ENCODE assay signal across 41 cellular contexts in the genomic region with DNA sequence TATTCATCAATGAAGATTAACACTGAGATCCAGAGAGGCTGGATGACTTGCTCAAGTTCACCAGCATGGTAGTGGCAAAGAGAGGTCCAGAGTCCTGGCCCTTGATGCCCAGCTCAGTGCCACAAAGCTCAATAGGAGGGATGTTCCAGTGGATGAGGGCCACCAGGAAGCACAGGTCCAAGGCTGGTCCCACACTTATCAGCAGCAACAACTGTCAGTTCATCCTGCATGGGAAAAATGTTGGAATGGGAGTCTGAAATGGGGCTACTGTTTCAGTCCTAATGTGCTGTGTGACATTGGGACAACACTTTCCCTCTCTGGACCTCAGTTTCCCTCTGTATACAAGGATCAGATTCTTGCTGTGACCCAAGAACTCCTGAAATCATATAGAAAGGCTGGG. TPM values are rescaled to one million over a fixed set of nuclear protein-coding genes. Genes with fewer than 3 reads are reported as not detected.
"Had no signal": no experiment of that assay in that cellular context is flagged by ENCODE, and none has a peak within 500 bp of the region (broad histone marks: within the 10 kb centered on the region; RNA-seq: fewer than 3 reads in every experiment).

No MANE protein-coding gene starts in this region.

- H3K4me3 ChIP-seq: adrenal gland, body of pancreas, breast epithelium, cardiac muscle cell had no signal

- H3K9me3 ChIP-seq: adrenal gland, body of pancreas, breast epithelium had no signal

- DNase-seq: activated B cell treated with CpG ODN at 0.5 μM for 24 hours; activated CD4-positive, alpha-beta memory T cell treated with anti-CD3 and anti-CD28 coated beads for 36 hours; activated CD4-positive, alpha-beta T cell treated with anti-CD3 and anti-CD28 coated beads for 4 hours; activated CD4-positive, alpha-beta T cell treated with anti-CD3 and anti-CD28 coated beads, Interleukin-2, amount 10 ng/mL, durations not matched to agents 24 days and 14 days; activated CD4-positive, alpha-beta T cell treated with anti-CD3 and anti-CD28 coated beads, Interleukin-2, amount 50 U/mL, for 1 hour; activated CD4-positive, alpha-beta T cell treated with anti-CD3 and anti-CD28 coated beads, Interleukin-2, amount 50 U/mL, for 4 hours; activated CD4-positive, CD25-positive, alpha-beta regulatory T cell treated with anti-CD3 and anti-CD28 coated beads, Interleukin-2, amount 50 U/mL, for 72 hours; activated CD8-positive, alpha-beta memory T cell treated with anti-CD3 and anti-CD28 coated beads, Interleukin-2, amount 50 U/mL, for 4 hours; activated CD8-positive, alpha-beta T cell treated with anti-CD3 and anti-CD28 coated beads for 36 hours; activated effector memory CD4-positive, alpha-beta T cell treated with anti-CD3 and anti-CD28 coated beads, Interleukin-2, amount 50 U/mL, for 16 hours; activated gamma-delta T cell treated with Interleukin-2 at 50 U/mL for 16 hours; activated naive CD4-positive, alpha-beta T cell; activated naive CD4-positive, alpha-beta T cell treated with anti-CD3 and anti-CD28 coated beads for 36 hours; activated naive CD4-positive, alpha-beta T cell treated with anti-CD3 and anti-CD28 coated beads, Interleukin-2, amount 50 U/mL, for 16 hours; activated naive CD8-positive, alpha-beta T cell treated with anti-CD3 and anti-CD28 coated beads for 36 hours; activated T-cell treated with anti-CD3 and anti-CD28 coated beads for 4 hours; activated T-cell treated with anti-CD3 and anti-CD28 coated beads, Interleukin-2, amount 50 U/mL, for 1 hour; activated T-cell treated with anti-CD3 and anti-CD28 coated beads, Interleukin-2, amount 50 U/mL, for 4 hours; activated T-cell treated with anti-CD3 and anti-CD28 coated beads, Interleukin-2, amount 50 U/mL, for 72 hours; adrenal gland; amniotic stem cell; body of pancreas; brain microvascular endothelial cell; caudate nucleus; T-cell; T-helper 2 cell; T-helper 9 cell had no signal

- H3K27ac Mint-ChIP-seq: activated B cell treated with CpG ODN at 0.5 μM for 24 hours; activated CD4-positive, alpha-beta memory T cell treated with anti-CD3 and anti-CD28 coated beads for 36 hours; activated CD4-positive, alpha-beta T cell treated with anti-CD3 and anti-CD28 coated beads, Interleukin-2, amount 10 ng/mL, durations not matched to agents 24 days and 14 days; activated CD8-positive, alpha-beta T cell treated with anti-CD3 and anti-CD28 coated beads for 36 hours; activated naive CD4-positive, alpha-beta T cell treated with anti-CD3 and anti-CD28 coated beads for 36 hours; activated naive CD4-positive, alpha-beta T cell treated with anti-CD3 and anti-CD28 coated beads, Interleukin-2, amount 50 U/mL, for 72 hours; activated naive CD8-positive, alpha-beta T cell treated with anti-CD3 and anti-CD28 coated beads for 36 hours; activated T-cell treated with anti-CD3 and anti-CD28 coated beads, Interleukin-2, amount 50 U/mL, for 72 hours; activated T-helper 1 cell treated with anti-CD3 and anti-CD28 coated beads, Interleukin-12 subunit alpha, Interleukin-12 subunit beta, Interleukin-2, Interleukin-4 antibody, amounts not matched to agents 30 ng/mL and 10 ng/mL and 1 ng/mL, durations not matched to agents 14 hours and 24 hours and 36 hours; activated T-helper 17 cell treated with anti-CD3 and anti-CD28 coated beads, Interleukin-2, amount 50 U/mL, for 72 hours; T-cell; T-helper 2 cell treated with Interferon-gamma antibody and Interleukin-4, amounts not matched to agents 5 μg/mL and 100 μg/mL, for 36 hours had no signal

- H3K36me3 Mint-ChIP-seq: activated CD4-positive, alpha-beta memory T cell treated with anti-CD3 and anti-CD28 coated beads for 36 hours; activated naive CD4-positive, alpha-beta T cell treated with anti-CD3 and anti-CD28 coated beads, Interleukin-2, amount 50 U/mL, for 72 hours; activated naive CD8-positive, alpha-beta T cell treated with anti-CD3 and anti-CD28 coated beads for 36 hours; T-cell had no signal

- ATAC-seq: activated CD8-positive, alpha-beta T cell treated with anti-CD3 and anti-CD28 coated beads for 36 hours; activated naive CD4-positive, alpha-beta T cell treated with anti-CD3 and anti-CD28 coated beads, Interleukin-2, amount 50 U/mL, for 72 hours; activated T-cell treated with anti-CD3 and anti-CD28 coated beads, Interleukin-2, amount 50 U/mL, for 4 hours; activated T-cell treated with anti-CD3 and anti-CD28 coated beads, Interleukin-2, amount 50 U/mL, for 72 hours; activated T-helper 17 cell treated with anti-CD3 and anti-CD28 coated beads, Interleukin-2, amount 50 U/mL, for 72 hours; body of pancreas; T-cell had no signal

- H3K27ac ChIP-seq: brain microvascular endothelial cell, breast epithelium, cardiac muscle cell, VCaP had no signal

- H3K27me3 Mint-ChIP-seq: activated B cell treated with CpG ODN at 0.5 μM for 24 hours; activated CD4-positive, alpha-beta memory T cell treated with anti-CD3 and anti-CD28 coated beads for 36 hours; activated CD4-positive, alpha-beta T cell treated with anti-CD3 and anti-CD28 coated beads, Interleukin-2, amount 10 ng/mL, durations not matched to agents 24 days and 14 days; activated CD8-positive, alpha-beta T cell treated with anti-CD3 and anti-CD28 coated beads for 36 hours had no signal

- H3K4me1 ChIP-seq: breast epithelium had no signal

- H3K36me3 ChIP-seq: brain microvascular endothelial cell, breast epithelium, cardiac muscle cell had no signal

- H3K4me3 Mint-ChIP-seq: activated B cell treated with CpG ODN at 0.5 μM for 24 hours; activated CD4-positive, alpha-beta memory T cell treated with anti-CD3 and anti-CD28 coated beads for 36 hours; activated CD4-positive, alpha-beta T cell treated with anti-CD3 and anti-CD28 coated beads, Interleukin-2, amount 10 ng/mL, durations not matched to agents 24 days and 14 days; activated CD8-positive, alpha-beta T cell treated with anti-CD3 and anti-CD28 coated beads for 36 hours; activated naive CD4-positive, alpha-beta T cell treated with anti-CD3 and anti-CD28 coated beads for 36 hours; activated naive CD8-positive, alpha-beta T cell treated with anti-CD3 and anti-CD28 coated beads for 36 hours; activated T-cell treated with anti-CD3 and anti-CD28 coated beads, Interleukin-2, amount 50 U/mL, for 4 hours; activated T-cell treated with anti-CD3 and anti-CD28 coated beads, Interleukin-2, amount 50 U/mL, for 72 hours; activated T-helper 1 cell treated with anti-CD3 and anti-CD28 coated beads, Interleukin-12 subunit alpha, Interleukin-12 subunit beta, Interleukin-2, Interleukin-4 antibody, amounts not matched to agents 30 ng/mL and 10 ng/mL and 1 ng/mL, durations not matched to agents 14 hours and 24 hours and 36 hours; activated T-helper 17 cell treated with anti-CD3 and anti-CD28 coated beads, Interleukin-2, amount 50 U/mL, for 72 hours; central memory CD8-positive, alpha-beta T cell; T-cell; T-helper 2 cell treated with Interferon-gamma antibody and Interleukin-4, amounts not matched to agents 5 μg/mL and 100 μg/mL, for 36 hours had no signal

- H3K27me3 ChIP-seq: adrenal gland, body of pancreas, brain microvascular endothelial cell, breast epithelium, cardiac muscle cell had no signal

- FAIRE-seq: astrocyte, TTC549 had no signal

- H3K4me1 Mint-ChIP-seq: activated B cell treated with CpG ODN at 0.5 μM for 24 hours; activated CD4-positive, alpha-beta T cell treated with anti-CD3 and anti-CD28 coated beads, Interleukin-2, amount 10 ng/mL, durations not matched to agents 24 days and 14 days; activated naive CD8-positive, alpha-beta T cell treated with anti-CD3 and anti-CD28 coated beads for 36 hours; central memory CD8-positive, alpha-beta T cell; T-cell had no signal

- H3K9me3 Mint-ChIP-seq: activated B cell treated with CpG ODN at 0.5 μM for 24 hours; activated CD4-positive, alpha-beta memory T cell treated with anti-CD3 and anti-CD28 coated beads for 36 hours; activated CD4-positive, alpha-beta T cell treated with anti-CD3 and anti-CD28 coated beads, Interleukin-2, amount 10 ng/mL, durations not matched to agents 24 days and 14 days; activated CD8-positive, alpha-beta T cell treated with anti-CD3 and anti-CD28 coated beads for 36 hours; activated naive CD4-positive, alpha-beta T cell treated with anti-CD3 and anti-CD28 coated beads for 36 hours; activated naive CD8-positive, alpha-beta T cell treated with anti-CD3 and anti-CD28 coated beads for 36 hours; activated T-cell treated with anti-CD3 and anti-CD28 coated beads, Interleukin-2, amount 50 U/mL, for 4 hours; activated T-helper 1 cell treated with anti-CD3 and anti-CD28 coated beads, Interleukin-12 subunit alpha, Interleukin-12 subunit beta, Interleukin-2, Interleukin-4 antibody, amounts not matched to agents 30 ng/mL and 10 ng/mL and 1 ng/mL, durations not matched to agents 14 hours and 24 hours and 36 hours; activated T-helper 17 cell treated with anti-CD3 and anti-CD28 coated beads, Interleukin-2, amount 50 U/mL, for 72 hours; T-helper 2 cell treated with Interferon-gamma antibody and Interleukin-4, amounts not matched to agents 5 μg/mL and 100 μg/mL, for 36 hours had no signal

RNA-seq across cellular contexts. Expression of a gene that starts 11.2 kb away (rescaled TPM):
- total RNA-seq: activated B cell treated with CpG ODN at 0.5 μM for 24 hours; activated CD4-positive, alpha-beta memory T cell treated with anti-CD3 and anti-CD28 coated beads for 36 hours; activated CD4-positive, alpha-beta T cell treated with anti-CD3 and anti-CD28 coated beads, Interleukin-2, amount 10 ng/mL, durations not matched to agents 24 days and 14 days; activated CD8-positive, alpha-beta memory T cell treated with anti-CD3 and anti-CD28 coated beads for 36 hours; activated CD8-positive, alpha-beta T cell treated with anti-CD3 and anti-CD28 coated beads for 36 hours; activated naive CD4-positive, alpha-beta T cell treated with anti-CD3 and anti-CD28 coated beads for 36 hours; activated naive CD4-positive, alpha-beta T cell treated with anti-CD3 and anti-CD28 coated beads, Interleukin-2, amount 50 U/mL, for 72 hours; activated naive CD8-positive, alpha-beta T cell treated with anti-CD3 and anti-CD28 coated beads for 36 hours; activated T-cell treated with anti-CD3 and anti-CD28 coated beads, Interleukin-2, amount 50 U/mL, for 72 hours; activated T-helper 1 cell treated with anti-CD3 and anti-CD28 coated beads, Interleukin-12 subunit alpha, Interleukin-12 subunit beta, Interleukin-2, Interleukin-4 antibody, amounts not matched to agents 30 ng/mL and 10 ng/mL and 1 ng/mL, durations not matched to agents 14 hours and 24 hours and 36 hours; activated T-helper 17 cell treated with anti-CD3 and anti-CD28 coated beads, Interleukin-2, amount 50 U/mL, for 72 hours; cardiac muscle cell; T-helper 1 cell treated with Interleukin-12 subunit alpha and Interleukin-12 subunit beta and Interleukin-4 antibody, amounts not matched to agents 30 ng/mL and 1 ng/mL, for 36 hours had no signal
- polyA plus RNA-seq: cardiac muscle cell had no signal

RNA-seq across cellular contexts. Expression of a gene that starts 19.7 kb away (rescaled TPM):
- total RNA-seq: activated B cell treated with CpG ODN at 0.5 μM for 24 hours; activated CD4-positive, alpha-beta memory T cell treated with anti-CD3 and anti-CD28 coated beads for 36 hours; activated CD4-positive, alpha-beta T cell treated with anti-CD3 and anti-CD28 coated beads, Interleukin-2, amount 10 ng/mL, durations not matched to agents 24 days and 14 days; activated CD8-positive, alpha-beta memory T cell treated with anti-CD3 and anti-CD28 coated beads for 36 hours; activated CD8-positive, alpha-beta T cell treated with anti-CD3 and anti-CD28 coated beads for 36 hours; activated naive CD4-positive, alpha-beta T cell treated with anti-CD3 and anti-CD28 coated beads for 36 hours; activated naive CD4-positive, alpha-beta T cell treated with anti-CD3 and anti-CD28 coated beads, Interleukin-2, amount 50 U/mL, for 72 hours; activated naive CD8-positive, alpha-beta T cell treated with anti-CD3 and anti-CD28 coated beads for 36 hours; activated T-cell treated with anti-CD3 and anti-CD28 coated beads, Interleukin-2, amount 50 U/mL, for 72 hours; activated T-helper 1 cell treated with anti-CD3 and anti-CD28 coated beads, Interleukin-12 subunit alpha, Interleukin-12 subunit beta, Interleukin-2, Interleukin-4 antibody, amounts not matched to agents 30 ng/mL and 10 ng/mL and 1 ng/mL, durations not matched to agents 14 hours and 24 hours and 36 hours; activated T-helper 17 cell treated with anti-CD3 and anti-CD28 coated beads, Interleukin-2, amount 50 U/mL, for 72 hours; cardiac muscle cell; T-helper 1 cell treated with Interleukin-12 subunit alpha and Interleukin-12 subunit beta and Interleukin-4 antibody, amounts not matched to agents 30 ng/mL and 1 ng/mL, for 36 hours had no signal

RNA-seq across cellular contexts. Expression of a gene that starts 31.2 kb away (rescaled TPM):
- total RNA-seq: activated B cell treated with CpG ODN at 0.5 μM for 24 hours; activated CD4-positive, alpha-beta memory T cell treated with anti-CD3 and anti-CD28 coated beads for 36 hours; activated CD4-positive, alpha-beta T cell treated with anti-CD3 and anti-CD28 coated beads, Interleukin-2, amount 10 ng/mL, durations not matched to agents 24 days and 14 days; activated CD8-positive, alpha-beta memory T cell treated with anti-CD3 and anti-CD28 coated beads for 36 hours; activated CD8-positive, alpha-beta T cell treated with anti-CD3 and anti-CD28 coated beads for 36 hours; activated naive CD4-positive, alpha-beta T cell treated with anti-CD3 and anti-CD28 coated beads for 36 hours; activated naive CD4-positive, alpha-beta T cell treated with anti-CD3 and anti-CD28 coated beads, Interleukin-2, amount 50 U/mL, for 72 hours; activated naive CD8-positive, alpha-beta T cell treated with anti-CD3 and anti-CD28 coated beads for 36 hours; activated T-cell treated with anti-CD3 and anti-CD28 coated beads, Interleukin-2, amount 50 U/mL, for 4 hours; activated T-cell treated with anti-CD3 and anti-CD28 coated beads, Interleukin-2, amount 50 U/mL, for 72 hours; activated T-helper 1 cell treated with anti-CD3 and anti-CD28 coated beads, Interleukin-12 subunit alpha, Interleukin-12 subunit beta, Interleukin-2, Interleukin-4 antibody, amounts not matched to agents 30 ng/mL and 10 ng/mL and 1 ng/mL, durations not matched to agents 14 hours and 24 hours and 36 hours; activated T-helper 17 cell treated with anti-CD3 and anti-CD28 coated beads, Interleukin-2, amount 50 U/mL, for 72 hours; aorta; astrocyte; breast epithelium; cardiac muscle cell; cerebellum; T-helper 1 cell treated with Interleukin-12 subunit alpha and Interleukin-12 subunit beta and Interleukin-4 antibody, amounts not matched to agents 30 ng/mL and 1 ng/mL, for 36 hours had no signal
- polyA plus RNA-seq: adrenal gland, aorta, cardiac muscle cell had no signal
